In the genomic region with DNA sequence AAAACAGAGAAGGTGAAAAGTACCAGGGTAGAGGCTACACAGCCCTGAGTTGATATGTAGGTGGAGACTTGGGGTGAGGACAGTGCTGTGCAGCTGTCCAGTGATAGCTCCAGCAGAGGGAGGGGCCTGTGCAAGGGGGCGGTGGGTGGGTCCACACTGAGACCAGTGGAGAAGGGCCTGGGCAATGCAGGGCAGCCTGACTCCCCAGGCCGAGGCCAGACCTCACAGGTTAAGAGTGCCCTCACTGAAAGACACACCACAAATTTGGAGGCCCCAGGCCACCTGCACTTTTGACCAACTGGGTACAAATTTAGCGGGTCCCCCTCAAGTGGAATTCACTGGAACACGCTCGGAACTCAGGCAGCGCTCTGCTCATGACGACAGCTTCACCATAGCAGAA, we compare ENCODE assay signal across 20 cellular contexts. TPM values are rescaled to one million over a fixed set of nuclear protein-coding genes. Genes with fewer than 3 reads are reported as not detected.
DNase-seq lines count a peak whose midpoint lies in the region; ATAC-seq and TF ChIP-seq lines count a peak whose summit lies in the region.
"Had no signal": no experiment of that assay in that cellular context is flagged by ENCODE, and none has a peak within 500 bp of the region (broad histone marks: within the 10 kb centered on the region; RNA-seq: fewer than 3 reads in every experiment).

No MANE protein-coding gene starts in this region.

- no peaks in the 10 kb centered on the region for H3K9me3 ChIP-seq in HCT116 (ENCODE audit: control insufficient read depth in 1 of 2, insufficient read depth in 1 of 2, low read depth in 1 of 2, low read length in 2 of 2)
- H3K9me3 ChIP-seq in spleen, result no peaks in the 10 kb centered on the region
- H3K9me3 ChIP-seq: A549 had no signal

- H3K4me1 ChIP-seq in HCT116 (ENCODE audit: control insufficient read depth in 1 of 2, insufficient read depth in 2 of 2, low read length in 2 of 2) (no peaks in the 10 kb centered on the region), spleen (no peaks in the 10 kb centered on the region)
- H3K4me1 ChIP-seq: A549 had no signal

- H3K27me3 ChIP-seq in HCT116 (ENCODE audit: insufficient read depth, low read length) (peaks cover 46% of the 10 kb centered on the region), spleen (replicated peaks in 1 of 7) (peaks cover 0 to 72% (median 18%) of the 10 kb centered on the region in 7 donors)

- TF ChIP-seq CTCF in HCT116 (IDR thresholded peaks at IDR 0.05 in 2 of 3, conservative IDR thresholded peaks at IDR 0.05 in 1 of 3; ENCODE audit: borderline replicate concordance in 1 of 3, insufficient read depth in 1 of 3, low read depth in 2 of 3, low read length in 2 of 3), result no peak
- TF ChIP-seq CTCF in spleen (IDR thresholded peaks at IDR 0.05 in 8 of 11, conservative IDR thresholded peaks at IDR 0.05 in 3 of 11), result no peak

- peak; percentile 26 for DNase-seq in activated CD8-positive, alpha-beta memory T cell treated with anti-CD3 and anti-CD28 coated beads, Interleukin-2, amount 50 U/mL, for 48 hours
- no peak for DNase-seq in activated CD8-positive, alpha-beta memory T cell treated with anti-CD3 and anti-CD28 coated beads, Interleukin-2, amount 10 ng/mL, durations not matched to agents 7 days and 5 days
- DNase-seq in HCT116 (ENCODE audit: low read depth, low spot score) (no peak), islet precursor cell (peak; percentile 40), spleen (peak; percentile 58), OCI-M1 (lab: John Stamatoyannopoulos, UW) (no peak), GM19240 (ENCODE audit: insufficient read length, low spot score) (no peak)
- no peak for DNase-seq in activated naive CD8-positive, alpha-beta T cell treated with anti-CD3 and anti-CD28 coated beads for 36 hours
- DNase-seq: AML-193; CD4-positive, alpha-beta T cell; DMS153; DMS79; GDM1; GOT3; H9 had no signal

- no peak overlapping the region for H3K27ac Mint-ChIP-seq in activated CD8-positive, alpha-beta memory T cell treated with anti-CD3 and anti-CD28 coated beads, Interleukin-2, amount 10 ng/mL, durations not matched to agents 7 days and 5 days
- no peak overlapping the region for H3K27ac Mint-ChIP-seq in activated naive CD8-positive, alpha-beta T cell treated with anti-CD3 and anti-CD28 coated beads for 36 hours
- H3K27ac Mint-ChIP-seq: CD4-positive, alpha-beta T cell; H9 had no signal

- intact Hi-C loops in HCT116 (cut with micrococcal nuclease) (no loop called here), spleen (cut with DNase I; ENCODE audit: low total_unique reads) (no loop called here)

- H4K20me1 ChIP-seq in HCT116 (ENCODE audit: insufficient read depth), result no peaks in the 10 kb centered on the region

- POLR2A ChIA-PET in HCT116 (lab: Charles Lee), result interaction anchor here (0.5 kb wide), 1 partner anchor 125 kb away, joined by 3 read pairs; no protein-coding TSS in a partner anchor

- no peaks in the 10 kb centered on the region for H3K9me2 ChIP-seq in HCT116 (ENCODE audit: insufficient read depth)

- H3K4me3 Mint-ChIP-seq in activated CD8-positive, alpha-beta memory T cell treated with anti-CD3 and anti-CD28 coated beads, Interleukin-2, amount 10 ng/mL, durations not matched to agents 7 days and 5 days, result no peak overlapping the region
- H3K4me3 Mint-ChIP-seq in activated naive CD8-positive, alpha-beta T cell treated with anti-CD3 and anti-CD28 coated beads for 36 hours, result no peak overlapping the region
- H3K4me3 Mint-ChIP-seq: CD4-positive, alpha-beta T cell; H9 had no signal

- no peak overlapping the region for H3K9ac ChIP-seq in HCT116 (ENCODE audit: low read length)

- H3K79me2 ChIP-seq in HCT116 (ENCODE audit: insufficient read depth, low read length), result no peaks in the 10 kb centered on the region

- no peak for TF ChIP-seq RAD21 in HCT116 (IDR thresholded peaks at IDR 0.05; ENCODE audit: low read depth)

- H3K36me3 Mint-ChIP-seq in activated CD8-positive, alpha-beta memory T cell treated with anti-CD3 and anti-CD28 coated beads, Interleukin-2, amount 10 ng/mL, durations not matched to agents 7 days and 5 days, result no peaks in the 10 kb centered on the region
- no peaks in the 10 kb centered on the region for H3K36me3 Mint-ChIP-seq in activated naive CD8-positive, alpha-beta T cell treated with anti-CD3 and anti-CD28 coated beads for 36 hours

- H2AFZ ChIP-seq in HCT116 (ENCODE audit: low read depth, low read length, poor library complexity, severe bottlenecking), result no peak overlapping the region

- H3K27me3 Mint-ChIP-seq in activated CD8-positive, alpha-beta memory T cell treated with anti-CD3 and anti-CD28 coated beads, Interleukin-2, amount 10 ng/mL, durations not matched to agents 7 days and 5 days, result peaks cover 59% of the 10 kb centered on the region
- H3K27me3 Mint-ChIP-seq in activated naive CD8-positive, alpha-beta T cell treated with anti-CD3 and anti-CD28 coated beads for 36 hours, result peaks cover 43% of the 10 kb centered on the region

- no peaks in the 10 kb centered on the region for H3K9me3 Mint-ChIP-seq in activated CD8-positive, alpha-beta memory T cell treated with anti-CD3 and anti-CD28 coated beads, Interleukin-2, amount 10 ng/mL, durations not matched to agents 7 days and 5 days (ENCODE audit: low read depth)
- H3K9me3 Mint-ChIP-seq in activated naive CD8-positive, alpha-beta T cell treated with anti-CD3 and anti-CD28 coated beads for 36 hours, result no peaks in the 10 kb centered on the region
- H3K9me3 Mint-ChIP-seq: CD4-positive, alpha-beta T cell had no signal

- no TSS peak for BruUV-seq in HCT116 (replicated peaks; lab: Mats Ljungman, UMichigan)

- CTCF ChIA-PET in activated CD8-positive, alpha-beta memory T cell treated with anti-CD3 and anti-CD28 coated beads, Interleukin-2, amount 10 ng/mL, durations not matched to agents 7 days and 5 days (lab: Charles Lee), result interaction anchor here (1.3 to 1.6 kb wide), 2 partner anchors 19 to 69 kb away, joined by 3 to 4 read pairs; no protein-coding TSS in a partner anchor
- CTCF ChIA-PET in HCT116 (lab: Charles Lee), result no interaction called here

- RAD21 ChIA-PET in HCT116 (lab: Charles Lee; ENCODE audit: low non-redundant PET in 1 of 2, low total read pairs in 2 of 2, uncharacterized antibody in 2 of 2, unreplicated experiment in 2 of 2), result no interaction called here

- H3K4me1 Mint-ChIP-seq in activated CD8-positive, alpha-beta memory T cell treated with anti-CD3 and anti-CD28 coated beads, Interleukin-2, amount 10 ng/mL, durations not matched to agents 7 days and 5 days, result peaks cover 4% of the 10 kb centered on the region
- H3K4me1 Mint-ChIP-seq in activated naive CD8-positive, alpha-beta T cell treated with anti-CD3 and anti-CD28 coated beads for 36 hours, result peaks cover 2% of the 10 kb centered on the region

- no peak overlapping the region for H3K4me2 ChIP-seq in HCT116 (ENCODE audit: low read length)
- H3K4me2 ChIP-seq: A549 had no signal

- H3K27ac ChIP-seq in HCT116 (ENCODE audit: low read depth, low read length), result no peak overlapping the region
- H3K27ac ChIP-seq in spleen, result no peak overlapping the region
- H3K27ac ChIP-seq: 22Rv1, A549, C4-2B had no signal

- no peak for ATAC-seq in activated CD8-positive, alpha-beta memory T cell treated with anti-CD3 and anti-CD28 coated beads, Interleukin-2, amount 10 ng/mL, durations not matched to agents 7 days and 5 days
- 0 out of 2 replicates have a peak, but pooled peaks have one; percentile 27 for ATAC-seq in HCT116
- ATAC-seq: A549, HepG2 had no signal

- 84 to 92% (median 90%) methylated on average over 7 of the region's 7 CpGs for WGBS in spleen, 5 donors

- H3K4me3 ChIP-seq in HCT116 (replicated peaks in 1 of 2; ENCODE audit: low read depth in 1 of 2, low read length in 2 of 2) (no peak overlapping the region), spleen (no peak overlapping the region)
- H3K4me3 ChIP-seq: A549 had no signal

- H3K36me3 ChIP-seq in HCT116 (ENCODE audit: control insufficient read depth in 1 of 2, insufficient read depth in 2 of 2, low read length in 2 of 2) (no peaks in the 10 kb centered on the region), spleen (no peaks in the 10 kb centered on the region)

- TF ChIP-seq POLR2A in HCT116 (IDR thresholded peaks at IDR 0.05; ENCODE audit: borderline replicate concordance, extremely low read depth, insufficient read depth, insufficient read length) (no peak), spleen (IDR thresholded peaks at IDR 0.05) (no peak)

TF ChIP-seq in HCT116, 20 proteins besides CTCF, POLR2A, EP300 and RAD21:
- TF ChIP-seq EZH2phosphoT487 (IDR thresholded peaks at IDR 0.05; ENCODE audit: borderline replicate concordance) (no peak), FOSL1 (IDR thresholded peaks at IDR 0.05; ENCODE audit: low read depth) (no peak), JUND (IDR thresholded peaks at IDR 0.05) (no peak), TCF7L2 (IDR thresholded peaks at IDR 0.05; ENCODE audit: borderline replicate concordance, extremely low read depth, insufficient read depth, insufficient read length) (no peak), SP1 (IDR thresholded peaks at IDR 0.05; ENCODE audit: low read depth) (no peak)
- TF ChIP-seq, protein P1, sequence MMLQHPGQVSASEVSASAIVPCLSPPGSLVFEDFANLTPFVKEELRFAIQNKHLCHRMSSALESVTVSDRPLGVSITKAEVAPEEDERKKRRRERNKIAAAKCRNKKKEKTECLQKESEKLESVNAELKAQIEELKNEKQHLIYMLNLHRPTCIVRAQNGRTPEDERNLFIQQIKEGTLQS (IDR thresholded peaks at IDR 0.05), result no peak
- TF ChIP-seq, protein P2, sequence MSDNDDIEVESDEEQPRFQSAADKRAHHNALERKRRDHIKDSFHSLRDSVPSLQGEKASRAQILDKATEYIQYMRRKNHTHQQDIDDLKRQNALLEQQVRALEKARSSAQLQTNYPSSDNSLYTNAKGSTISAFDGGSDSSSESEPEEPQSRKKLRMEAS (IDR thresholded peaks at IDR 0.05), result no peak

RNA-seq across cellular contexts. Expression of a gene that starts 6.7 kb away (rescaled TPM):
- total RNA-seq in activated CD8-positive, alpha-beta memory T cell treated with anti-CD3 and anti-CD28 coated beads, Interleukin-2, amount 10 ng/mL, durations not matched to agents 7 days and 5 days, result 1 to 10 TPM; 3.2 to 4.2 TPM
- total RNA-seq in HCT116 (2021; ENCODE audit: unreplicated experiment) (19.3 TPM), spleen (1 to 10 TPM; 2.5 to 7.1 (median 3.6) TPM)
- 22.8 and 27.9 TPM in 2 replicates for polyA plus RNA-seq in HCT116 (2012)
- 1 to 10 TPM; 1.9 to 3.1 (median 2.1) TPM for polyA plus RNA-seq in spleen
- total RNA-seq in activated naive CD8-positive, alpha-beta T cell treated with anti-CD3 and anti-CD28 coated beads for 36 hours, result under 1 TPM; 0.40 to 0.45 TPM
- total RNA-seq: Daoy had no signal

Comparison
In these comparisons a context has a peak if more than half of its experiments do, and no peak if none do; other contexts are left out.
1. DNase-seq: peak in activated CD8-positive, alpha-beta memory T cell treated with anti-CD3 and anti-CD28 coated beads, Interleukin-2, amount 50 U/mL, for 48 hours (single experiment), islet precursor cell (single experiment) and spleen (single experiment); none in activated CD8-positive, alpha-beta memory T cell treated with anti-CD3 and anti-CD28 coated beads, Interleukin-2, amount 10 ng/mL, durations not matched to agents 7 days and 5 days (single experiment), HCT116 (single experiment), OCI-M1 (single experiment), activated naive CD8-positive, alpha-beta T cell treated with anti-CD3 and anti-CD28 coated beads for 36 hours (single experiment) and GM19240 (single experiment).